8 cellular contexts compared by ENCODE assay signal in the genomic region with DNA sequence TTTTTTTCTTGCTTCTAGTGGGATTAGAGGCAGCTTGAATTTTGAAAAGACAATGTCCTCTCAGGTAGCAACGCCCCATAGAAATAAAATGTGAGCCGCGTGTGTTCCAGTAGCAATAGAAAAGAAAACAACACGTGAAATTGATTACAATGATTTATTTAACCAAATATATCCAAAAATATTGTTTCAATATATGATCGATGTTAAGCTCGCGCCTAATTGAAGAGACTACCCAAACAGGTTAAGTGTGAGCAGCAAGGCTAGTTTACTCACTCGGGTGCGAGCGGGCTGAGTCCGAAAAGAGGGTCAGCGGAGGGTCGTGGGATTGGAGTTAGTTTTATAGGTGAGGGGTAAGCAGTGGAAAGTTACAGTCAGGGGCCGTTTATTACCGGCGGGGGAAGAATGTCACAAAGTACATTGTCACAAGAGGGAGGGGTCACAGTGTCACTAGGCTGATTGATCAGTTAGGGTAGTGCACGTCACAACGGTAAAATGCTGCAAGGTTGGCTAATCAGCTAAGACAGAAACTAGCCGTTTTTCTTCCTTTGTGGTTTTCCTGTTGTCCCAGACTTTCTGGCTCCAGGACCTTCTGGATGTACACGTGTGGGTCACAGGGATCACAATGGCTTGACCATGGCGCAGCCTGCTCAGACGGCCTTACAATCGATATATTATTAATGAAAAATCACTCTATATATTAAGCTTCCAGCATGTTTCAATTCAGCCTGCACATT. TPM values are rescaled to one million over a fixed set of nuclear protein-coding genes. Genes with fewer than 3 reads are reported as not detected.
DNase-seq lines count a peak whose midpoint lies in the region; ATAC-seq and TF ChIP-seq lines count a peak whose summit lies in the region.

No MANE protein-coding gene starts in this region.

- H3K27ac ChIP-seq in SK-N-MC (no peak overlapping the region), trophoblast cell (ENCODE audit: low read depth, low read length) (peak overlapping the region; percentile 27)

- H3K36me3 ChIP-seq in SK-N-MC (ENCODE audit: insufficient read depth, low read length) (peaks cover 17% of the 10 kb centered on the region), trophoblast cell (ENCODE audit: control insufficient read depth in 1 of 2, insufficient read depth in 2 of 2, low read length in 2 of 2) (peaks cover 2 to 6% of the 10 kb centered on the region in 2 experiments)

- no peak for TF ChIP-seq CTCF in HFF-Myc (IDR thresholded peaks at IDR 0.05; ENCODE audit: low read depth, low read length, missing control alignments)

- no peak overlapping the region for H4K8ac ChIP-seq in trophoblast cell (ENCODE audit: low read depth, low read length)

- no peak for TF ChIP-seq POLR2A in erythroblast (IDR thresholded peaks at IDR 0.05; ENCODE audit: low read length)

- H3K18ac ChIP-seq in trophoblast cell (ENCODE audit: low read length): no peak overlapping the region

- no CpG with 5 or more reads among the region's 23 CpGs for WGBS in trophoblast cell (ENCODE audit: extremely low coverage, insufficient coverage, insufficient read length)

- peak overlapping the region; percentile 63 for H2AFZ ChIP-seq in trophoblast cell (ENCODE audit: insufficient read depth, low read length, poor library complexity)

- H3K27me3 ChIP-seq in trophoblast cell (ENCODE audit: insufficient read depth, low read length): no peaks in the 10 kb centered on the region

- no peak overlapping the region for H4K91ac ChIP-seq in trophoblast cell (ENCODE audit: low read depth, low read length)

- peak overlapping the region; percentile 74 for H4K12ac ChIP-seq in trophoblast cell (ENCODE audit: low read depth, low read length)

- no peak overlapping the region for H3K14ac ChIP-seq in trophoblast cell (ENCODE audit: low read length)

- H3K4ac ChIP-seq in trophoblast cell (ENCODE audit: low read depth, low read length): no peak overlapping the region

- peaks cover 7% of the 10 kb centered on the region for H3K79me1 ChIP-seq in trophoblast cell (ENCODE audit: low read length)

- H2BK120ac ChIP-seq in trophoblast cell (ENCODE audit: insufficient read depth, low read length, poor library complexity): no peak overlapping the region

- H3K9ac ChIP-seq in SK-N-MC (ENCODE audit: insufficient read length): no peak overlapping the region
- H3K9ac ChIP-seq in trophoblast cell (ENCODE audit: low read length): no peak overlapping the region

- no peak overlapping the region for H2AK5ac ChIP-seq in trophoblast cell (ENCODE audit: low read length)

- H3K9me3 ChIP-seq in SK-N-MC (ENCODE audit: low read depth, low read length): peaks cover 6% of the 10 kb centered on the region
- peaks cover 2% of the 10 kb centered on the region for H3K9me3 ChIP-seq in trophoblast cell (ENCODE audit: insufficient read depth, low read depth, low read length)

- H3K23ac ChIP-seq in trophoblast cell (ENCODE audit: low read length): no peak overlapping the region

- no peak overlapping the region for H2BK12ac ChIP-seq in trophoblast cell (ENCODE audit: low read length)

- no peak for ATAC-seq in HG03439 (IDR thresholded peaks at IDR 0.05; ENCODE audit: unreplicated experiment)
- ATAC-seq in HG03139 (IDR thresholded peaks at IDR 0.05; ENCODE audit: unreplicated experiment): no peak

- no peak overlapping the region for H2BK5ac ChIP-seq in trophoblast cell (ENCODE audit: low read depth, low read length, poor library complexity)

- peak overlapping the region; percentile 43 for H3K4me2 ChIP-seq in trophoblast cell (ENCODE audit: low read length)

- peaks cover 0 to 8% of the 10 kb centered on the region in 2 experiments for H3K4me1 ChIP-seq in trophoblast cell (ENCODE audit: control insufficient read depth in 1 of 2, insufficient read depth in 2 of 2, low read length in 2 of 2)

- DNase-seq in HFF-Myc (ENCODE audit: extremely low read depth, low read depth) (no peak), SK-N-MC (ENCODE audit: low read depth, low spot score) (no peak), erythroblast (lab: John Stamatoyannopoulos, UW) (peak; percentile 43 to 72), trophoblast cell (peak in 1 of 2 donors; percentile 18), NCI-H2081 treated with DMSO at 0.1 percent for 48 hours (lab: John Stamatoyannopoulos, UW) (no peak), NCI-H2227 treated with DMSO at 0.1 percent for 48 hours (lab: John Stamatoyannopoulos, UW) (no peak)

- H3K79me2 ChIP-seq in trophoblast cell (ENCODE audit: control insufficient read depth, insufficient read depth, low read length, poor library complexity): peaks cover 7% of the 10 kb centered on the region

- H3K4me3 ChIP-seq in HFF-Myc (replicated peaks; ENCODE audit: low read depth, low read length) (peak overlapping the region; percentile 84), SK-N-MC (peak overlapping the region; percentile 94), trophoblast cell (ENCODE audit: low read depth, low read length) (no peak overlapping the region)

RNA-seq across cellular contexts. Expression of a gene that starts 0.7 kb away (rescaled TPM):
- polyA plus RNA-seq in trophoblast cell (2013): 4.7 and 5.0 TPM in 2 replicates

RNA-seq across cellular contexts. Expression of a gene that starts 24.8 kb away (rescaled TPM):
- 7.1 and 7.2 TPM in 2 replicates for polyA plus RNA-seq in trophoblast cell (2013)

Comparison
In these comparisons a context has a peak if more than half of its experiments do, and no peak if none do; other contexts are left out.
1. DNase-seq: peak in erythroblast (2 of 2); none in HFF-Myc (single experiment), SK-N-MC (single experiment), NCI-H2081 treated with DMSO at 0.1 percent for 48 hours (single experiment) and NCI-H2227 treated with DMSO at 0.1 percent for 48 hours (single experiment).